29 cellular contexts compared by ENCODE assay signal in the genomic region with DNA sequence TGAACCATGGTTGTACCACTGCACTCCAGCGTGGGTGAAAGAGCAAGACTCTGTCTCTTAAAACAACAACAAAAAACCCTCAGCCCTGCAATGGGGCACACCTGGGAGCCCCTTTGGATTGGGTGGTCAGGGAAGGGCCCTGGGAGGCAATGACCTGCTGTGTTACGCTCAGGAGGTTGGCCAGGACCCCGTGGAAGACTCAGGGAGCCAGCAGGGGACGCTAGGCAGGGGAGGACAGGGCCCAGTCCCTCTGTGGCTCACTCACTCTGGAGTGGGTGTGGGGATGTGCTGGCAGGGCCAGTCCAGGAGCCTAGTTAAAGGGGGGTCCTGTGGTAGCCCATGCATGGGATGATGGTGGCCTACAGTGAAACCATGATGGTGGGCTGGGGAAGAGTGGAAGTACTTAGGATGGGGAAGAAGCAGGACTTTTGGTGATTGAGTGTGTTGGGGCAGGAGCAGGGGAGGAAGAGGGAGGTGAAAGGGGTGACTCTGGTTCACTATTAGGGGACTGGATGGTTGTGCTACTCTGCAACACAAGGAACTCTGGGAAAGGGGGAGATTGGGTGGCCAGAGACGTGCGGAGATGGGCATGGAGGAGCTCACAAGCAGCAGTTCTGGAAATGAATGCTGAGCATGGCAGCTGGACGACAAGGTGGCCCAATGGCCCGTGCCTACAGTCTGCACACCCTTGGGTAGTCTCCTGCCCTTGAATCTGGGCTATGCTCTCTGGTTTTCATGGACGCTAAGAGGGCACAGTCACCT.
"Had no signal": no experiment of that assay in that cellular context is flagged by ENCODE, and none has a peak within 500 bp of the region (broad histone marks: within the 10 kb centered on the region; RNA-seq: fewer than 3 reads in every experiment).

No MANE protein-coding gene starts in this region.

- H3K36me3 Mint-ChIP-seq: activated naive CD4-positive, alpha-beta T cell treated with anti-CD3 and anti-CD28 coated beads, Interleukin-2, amount 50 U/mL, for 24 hours; activated naive CD8-positive, alpha-beta T cell treated with anti-CD3 and anti-CD28 coated beads, Interleukin-2, amount 10 ng/mL, durations not matched to agents 7 days and 5 days had no signal

- H3K27ac ChIP-seq: ascending aorta, cardiac muscle cell, PC-9, RWPE1, SJCRH30, SK-N-MC had no signal

- H3K4me1 Mint-ChIP-seq: activated naive CD4-positive, alpha-beta T cell treated with anti-CD3 and anti-CD28 coated beads, Interleukin-2, amount 50 U/mL, for 24 hours; activated T-helper 17 cell treated with anti-CD3 and anti-CD28 coated beads, Interleukin-2, amount 50 U/mL, for 72 hours had no signal

- H3K4me2 ChIP-seq: PC-9 had no signal

- ATAC-seq: activated CD8-positive, alpha-beta T cell treated with anti-CD3 and anti-CD28 coated beads for 36 hours; activated T-cell treated with anti-CD3 and anti-CD28 coated beads, Interleukin-2, amount 50 U/mL, for 72 hours; activated T-helper 17 cell treated with anti-CD3 and anti-CD28 coated beads, Interleukin-2, amount 50 U/mL, for 72 hours had no signal

- H3K27me3 ChIP-seq: ascending aorta, cardiac muscle cell, SJCRH30 had no signal

- H3K4me1 ChIP-seq: ascending aorta had no signal

- H3K4me3 Mint-ChIP-seq: activated CD4-positive, alpha-beta T cell treated with anti-CD3 and anti-CD28 coated beads, Interleukin-2, amount 10 ng/mL, durations not matched to agents 24 days and 14 days; activated CD8-positive, alpha-beta T cell treated with anti-CD3 and anti-CD28 coated beads for 36 hours; activated naive CD4-positive, alpha-beta T cell treated with anti-CD3 and anti-CD28 coated beads, Interleukin-2, amount 50 U/mL, for 24 hours; activated naive CD8-positive, alpha-beta T cell treated with anti-CD3 and anti-CD28 coated beads, Interleukin-2, amount 10 ng/mL, durations not matched to agents 7 days and 5 days; activated T-cell treated with anti-CD3 and anti-CD28 coated beads, Interleukin-2, amount 50 U/mL, for 72 hours; activated T-helper 17 cell treated with anti-CD3 and anti-CD28 coated beads, Interleukin-2, amount 50 U/mL, for 72 hours had no signal

- H3K27me3 Mint-ChIP-seq: activated CD4-positive, alpha-beta T cell treated with anti-CD3 and anti-CD28 coated beads, Interleukin-2, amount 10 ng/mL, durations not matched to agents 24 days and 14 days had no signal

- H3K9me3 ChIP-seq: ascending aorta, SJCRH30 had no signal

- H3K36me3 ChIP-seq: ascending aorta, cardiac muscle cell, SJCRH30 had no signal

- H3K4me3 ChIP-seq: ascending aorta, cardiac muscle cell, PC-9, SJCRH30, SK-N-MC had no signal

- DNase-seq: activated CD4-positive, alpha-beta T cell treated with anti-CD3 and anti-CD28 coated beads, Interleukin-2, amount 10 ng/mL, durations not matched to agents 24 days and 14 days; activated CD4-positive, alpha-beta T cell treated with anti-CD3 and anti-CD28 coated beads, Interleukin-2, amount 50 U/mL, for 4 hours; activated CD8-positive, alpha-beta T cell treated with anti-CD3 and anti-CD28 coated beads for 36 hours; activated effector memory CD4-positive, alpha-beta T cell treated with anti-CD3 and anti-CD28 coated beads, Interleukin-2, amount 50 U/mL, for 16 hours; activated naive CD4-positive, alpha-beta T cell treated with Interleukin-2 at 50 U/mL for 16 hours; activated naive CD8-positive, alpha-beta T cell treated with anti-CD3 and anti-CD28 coated beads, Interleukin-2, amount 10 ng/mL, durations not matched to agents 7 days and 5 days; activated T-cell treated with anti-CD3 and anti-CD28 coated beads, Interleukin-2, amount 50 U/mL, for 1 hour; activated T-cell treated with anti-CD3 and anti-CD28 coated beads, Interleukin-2, amount 50 U/mL, for 72 hours; amygdala; NCI-H1105 treated with DMSO at 0.1 percent for 48 hours; NCI-H1436; NCI-H1694; NCI-H1930; NCI-H2081 treated with DMSO at 0.1 percent for 48 hours; NCI-H226; NCI-H446 treated with DMSO at 0.1 percent for 48 hours; NCI-H524; NCI-H69; NCI-H82; PC-9; SHP77; SJCRH30; T1000 had no signal

- H3K9me3 Mint-ChIP-seq: activated CD8-positive, alpha-beta T cell treated with anti-CD3 and anti-CD28 coated beads for 36 hours; activated naive CD4-positive, alpha-beta T cell treated with anti-CD3 and anti-CD28 coated beads, Interleukin-2, amount 50 U/mL, for 24 hours; activated T-cell treated with anti-CD3 and anti-CD28 coated beads, Interleukin-2, amount 50 U/mL, for 72 hours; activated T-helper 17 cell treated with anti-CD3 and anti-CD28 coated beads, Interleukin-2, amount 50 U/mL, for 72 hours had no signal

- H2AFZ ChIP-seq: PC-9 had no signal

- H3K27ac Mint-ChIP-seq: activated CD4-positive, alpha-beta T cell treated with anti-CD3 and anti-CD28 coated beads, Interleukin-2, amount 10 ng/mL, durations not matched to agents 24 days and 14 days; activated CD8-positive, alpha-beta T cell treated with anti-CD3 and anti-CD28 coated beads for 36 hours; activated naive CD4-positive, alpha-beta T cell treated with anti-CD3 and anti-CD28 coated beads, Interleukin-2, amount 50 U/mL, for 24 hours; activated naive CD8-positive, alpha-beta T cell treated with anti-CD3 and anti-CD28 coated beads, Interleukin-2, amount 10 ng/mL, durations not matched to agents 7 days and 5 days; activated T-cell treated with anti-CD3 and anti-CD28 coated beads, Interleukin-2, amount 50 U/mL, for 72 hours; activated T-helper 17 cell treated with anti-CD3 and anti-CD28 coated beads, Interleukin-2, amount 50 U/mL, for 72 hours had no signal
